In genomic region chr11:59550368-59550841, GRCh38 we compare ENCODE assay signal across 8 cellular contexts. TPM values are rescaled to one million over a fixed set of nuclear protein-coding genes. Genes with fewer than 3 reads are reported as not detected.
DNase-seq lines count a peak whose midpoint lies in the region; ATAC-seq and TF ChIP-seq lines count a peak whose summit lies in the region.

No MANE protein-coding gene starts in this region.

- peaks cover 13% of the 10 kb centered on the region for H3K27me3 Mint-ChIP-seq in activated CD8-positive, alpha-beta memory T cell treated with anti-CD3 and anti-CD28 coated beads, Interleukin-2, amount 10 ng/mL, durations not matched to agents 7 days and 5 days
- peaks cover 19% of the 10 kb centered on the region for H3K27me3 Mint-ChIP-seq in endothelial cell (ENCODE audit: unreplicated experiment)

- no peaks in the 10 kb centered on the region for H3K36me3 Mint-ChIP-seq in activated CD8-positive, alpha-beta memory T cell treated with anti-CD3 and anti-CD28 coated beads, Interleukin-2, amount 10 ng/mL, durations not matched to agents 7 days and 5 days
- peaks cover 8% of the 10 kb centered on the region for H3K36me3 Mint-ChIP-seq in endothelial cell (ENCODE audit: low read depth, unreplicated experiment)

- DNase-seq in COLO829 (ENCODE audit: low spot score) = peak; percentile 77
- DNase-seq in HT-29 (ENCODE audit: low spot score) = peak; percentile 99
- DNase-seq in NOMO-1 treated with dmso at 0.1 percent for 144 hours (lab: John Stamatoyannopoulos, UW; ENCODE audit: unreplicated experiment) = peak; percentile 71
- DNase-seq in activated CD8-positive, alpha-beta memory T cell treated with anti-CD3 and anti-CD28 coated beads, Interleukin-2, amount 10 ng/mL, durations not matched to agents 7 days and 5 days = peak; percentile 93
- DNase-seq in endothelial cell (ENCODE audit: low spot score) = peak; percentile 84
- DNase-seq in midbrain (lab: John Stamatoyannopoulos, UW) = peak; percentile 74
- peak; percentile 87 for DNase-seq in stimulated activated CD8-positive, alpha-beta memory T cell treated with anti-CD3 and anti-CD28 coated beads, Interleukin-15, amount 100 ng/mL, for 48 hours (ENCODE audit: low read depth in 2 of 2)

- H3K27ac Mint-ChIP-seq in activated CD8-positive, alpha-beta memory T cell treated with anti-CD3 and anti-CD28 coated beads, Interleukin-2, amount 10 ng/mL, durations not matched to agents 7 days and 5 days = peak overlapping the region; percentile 90
- H3K27ac Mint-ChIP-seq in endothelial cell (ENCODE audit: unreplicated experiment) = peak overlapping the region; percentile 99

- CTCF ChIA-PET in activated CD8-positive, alpha-beta memory T cell treated with anti-CD3 and anti-CD28 coated beads, Interleukin-2, amount 10 ng/mL, durations not matched to agents 7 days and 5 days (lab: Charles Lee) = interaction anchor here (0.7 to 2.6 kb wide), 7 partner anchors 8 to 40 kb away, joined by 3 to 26 read pairs (median 3); no protein-coding TSS in a partner anchor

- ATAC-seq in GM21360 (IDR thresholded peaks at IDR 0.05; ENCODE audit: unreplicated experiment) = peak; percentile 90
- peak; percentile 95 for ATAC-seq in activated CD8-positive, alpha-beta memory T cell treated with anti-CD3 and anti-CD28 coated beads, Interleukin-2, amount 10 ng/mL, durations not matched to agents 7 days and 5 days

- TF ChIP-seq CTCF in endothelial cell (IDR thresholded peaks at IDR 0.05; ENCODE audit: unreplicated experiment) = peak; percentile 27

- peak overlapping the region; percentile 89 for H3K4me3 Mint-ChIP-seq in activated CD8-positive, alpha-beta memory T cell treated with anti-CD3 and anti-CD28 coated beads, Interleukin-2, amount 10 ng/mL, durations not matched to agents 7 days and 5 days
- H3K4me3 Mint-ChIP-seq in endothelial cell (ENCODE audit: unreplicated experiment) = peak overlapping the region; percentile 91

- no peaks in the 10 kb centered on the region for H3K9me3 Mint-ChIP-seq in activated CD8-positive, alpha-beta memory T cell treated with anti-CD3 and anti-CD28 coated beads, Interleukin-2, amount 10 ng/mL, durations not matched to agents 7 days and 5 days (ENCODE audit: low read depth)
- H3K9me3 Mint-ChIP-seq in endothelial cell (ENCODE audit: unreplicated experiment) = no peaks in the 10 kb centered on the region

- peaks cover 37% of the 10 kb centered on the region for H3K4me1 Mint-ChIP-seq in activated CD8-positive, alpha-beta memory T cell treated with anti-CD3 and anti-CD28 coated beads, Interleukin-2, amount 10 ng/mL, durations not matched to agents 7 days and 5 days
- peaks cover 31% of the 10 kb centered on the region for H3K4me1 Mint-ChIP-seq in endothelial cell (ENCODE audit: unreplicated experiment)

RNA-seq across cellular contexts. Expression of gene OR4D9, which starts 39.1 kb away (rescaled TPM):
- total RNA-seq in HT-29 (2014; rRNA removed; shearing (Covaris generic)) = not detected in 2 replicates
- not detected for total RNA-seq in activated CD8-positive, alpha-beta memory T cell treated with anti-CD3 and anti-CD28 coated beads, Interleukin-2, amount 10 ng/mL, durations not matched to agents 7 days and 5 days
- not detected for total RNA-seq in endothelial cell (ENCODE audit: unreplicated experiment)

RNA-seq across cellular contexts. Expression of gene OR4D11, which starts 47.0 kb away (rescaled TPM):
- not detected in 2 replicates for total RNA-seq in HT-29 (2014; rRNA removed; shearing (Covaris generic))
- total RNA-seq in activated CD8-positive, alpha-beta memory T cell treated with anti-CD3 and anti-CD28 coated beads, Interleukin-2, amount 10 ng/mL, durations not matched to agents 7 days and 5 days = not detected
- not detected for total RNA-seq in endothelial cell (ENCODE audit: unreplicated experiment)

Comparison
In these comparisons a context has a peak if more than half of its experiments do, and no peak if none do; other contexts are left out.
1. Peak in every context shown above with its lines: DNase-seq and ATAC-seq.